In the genomic region with DNA sequence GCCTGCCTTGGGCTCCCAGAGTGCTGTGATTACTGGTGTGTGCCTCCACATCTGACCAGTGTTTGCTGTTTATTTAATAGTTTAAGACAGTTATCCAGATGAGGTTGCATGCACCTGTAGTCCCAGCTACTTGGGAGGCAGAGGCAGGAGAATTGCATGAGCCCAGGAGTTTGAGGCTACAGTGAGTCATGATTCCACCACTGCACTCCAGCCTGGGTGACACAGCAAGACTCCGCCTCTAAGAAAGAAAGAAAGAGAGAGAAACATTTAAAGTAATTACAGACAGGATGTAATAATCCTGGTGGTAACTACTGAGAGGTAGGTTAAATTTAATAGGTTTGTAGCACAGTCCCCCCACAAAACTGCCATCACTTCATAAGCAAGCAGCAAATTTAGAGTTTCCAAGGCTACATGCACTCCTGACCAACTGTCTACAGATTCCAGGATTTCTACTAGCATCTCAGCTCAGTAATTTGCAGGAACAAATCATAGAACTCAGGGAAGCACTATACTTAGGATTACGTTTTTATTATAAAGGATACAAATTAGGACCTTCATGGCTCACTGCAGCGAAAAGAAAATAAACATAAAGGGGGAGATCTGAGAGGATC, we compare ENCODE assay signal across 10 cellular contexts.
A peak's percentile ranks its signal among the peaks of the same experiment; 100 is the strongest.
DNase-seq lines count a peak whose midpoint lies in the region; ATAC-seq, FAIRE-seq and TF ChIP-seq lines count a peak whose summit lies in the region.
"Had no signal": no experiment of that assay in that cellular context is flagged by ENCODE, and none has a peak within 500 bp of the region (broad histone marks: within the 10 kb centered on the region; RNA-seq: fewer than 3 reads in every experiment).

No MANE protein-coding gene starts in this region.

- peak; percentile 74 to 84 for ATAC-seq in A549
- ATAC-seq in activated CD8-positive, alpha-beta T cell treated with anti-CD3 and anti-CD28 coated beads for 36 hours: peak; percentile 77
- no peak for ATAC-seq in HG02981 (IDR thresholded peaks at IDR 0.05; ENCODE audit: unreplicated experiment)

- POLR2A ChIA-PET in A549 (lab: Yijun Ruan, JAX): interaction anchor here (1.2 kb wide), 1 partner anchor 10 kb away, joined by 3 read pairs; no protein-coding TSS in a partner anchor
- POLR2A ChIA-PET in activated CD8-positive, alpha-beta T cell treated with anti-CD3 and anti-CD28 coated beads for 36 hours (lab: Charles Lee): interaction anchor here (1.0 kb wide), 1 partner anchor 24 kb away, joined by 3 read pairs; no protein-coding TSS in a partner anchor

- peaks cover 1% of the 10 kb centered on the region for H3K27me3 Mint-ChIP-seq in HFFc6 (ENCODE audit: insufficient read depth)
- H3K27me3 Mint-ChIP-seq in activated CD8-positive, alpha-beta T cell treated with anti-CD3 and anti-CD28 coated beads for 36 hours: no peaks in the 10 kb centered on the region
- H3K27me3 Mint-ChIP-seq: IgD-negative memory B cell had no signal

- H3K27ac ChIP-seq in A549: peak overlapping the region; percentile 49 to 84; a peak in 5 of 6 replicates
- H3K27ac ChIP-seq: body of pancreas had no signal

- no peak for TF ChIP-seq RAD21 in A549 (conservative IDR thresholded peaks at IDR 0.05 in 1 of 2, IDR thresholded peaks at IDR 0.05 in 1 of 2)

- H3K4me3 ChIP-seq in A549: no peak overlapping the region
- H3K4me3 ChIP-seq: body of pancreas had no signal

- TF ChIP-seq CTCF in A549 (IDR thresholded peaks at IDR 0.05): no peak
- no peak for TF ChIP-seq CTCF in HFFc6 (IDR thresholded peaks at IDR 0.05)
- TF ChIP-seq CTCF in activated CD8-positive, alpha-beta T cell treated with anti-CD3 and anti-CD28 coated beads for 36 hours (IDR thresholded peaks at IDR 0.05): no peak

- H3K9me3 ChIP-seq in A549: no peaks in the 10 kb centered on the region
- H3K9me3 ChIP-seq: body of pancreas had no signal

- H3K4me1 ChIP-seq in A549: peaks cover 18% of the 10 kb centered on the region
- H3K4me1 ChIP-seq: body of pancreas had no signal

- no peak for TF ChIP-seq POLR2A in A549 (IDR thresholded peaks at IDR 0.05; ENCODE audit: low read length)

- H3K4me2 ChIP-seq in A549: peak overlapping the region; percentile 59

- peak overlapping the region; percentile 86 for H3K27ac Mint-ChIP-seq in HFFc6
- H3K27ac Mint-ChIP-seq in activated CD8-positive, alpha-beta T cell treated with anti-CD3 and anti-CD28 coated beads for 36 hours: peak overlapping the region; percentile 67
- H3K27ac Mint-ChIP-seq: IgD-negative memory B cell had no signal

- peak overlapping the region; percentile 22; the same call in 1 of the 2 replicates for H3K4me3 Mint-ChIP-seq in HFFc6
- no peak overlapping the region for H3K4me3 Mint-ChIP-seq in activated CD8-positive, alpha-beta T cell treated with anti-CD3 and anti-CD28 coated beads for 36 hours
- H3K4me3 Mint-ChIP-seq: IgD-negative memory B cell had no signal

- WGBS in A549 (ENCODE audit: missing lambda C conversion rate): 54% methylated on average over 3 of the region's 3 CpGs

- intact Hi-C loops in activated CD8-positive, alpha-beta T cell treated with anti-CD3 and anti-CD28 coated beads for 36 hours (cut with micrococcal nuclease): no loop called here

- DNase-seq in A549 (ENCODE audit: low read depth in 1 of 2, low spot score in 1 of 2): peak in 1 of 2 experiments; percentile 49
- peak; percentile 65 for DNase-seq in HFFc6
- DNase-seq in activated CD8-positive, alpha-beta T cell treated with anti-CD3 and anti-CD28 coated beads for 36 hours: peak; percentile 27
- peak; percentile 81 for DNase-seq in glomerular visceral epithelial cell (ENCODE audit: extremely low spot score)
- no peak for DNase-seq in D341Med (ENCODE audit: low spot score)
- DNase-seq in GM19239 (ENCODE audit: insufficient read length, low spot score): no peak
- DNase-seq in HTR-8/SVneo (ENCODE audit: insufficient read length, low spot score): no peak

- TF ChIP-seq EP300 in A549 (IDR thresholded peaks at IDR 0.05): no peak

- H3K36me3 Mint-ChIP-seq in HFFc6 (ENCODE audit: low read depth): peaks cover 37% of the 10 kb centered on the region
- peaks cover 49% of the 10 kb centered on the region for H3K36me3 Mint-ChIP-seq in activated CD8-positive, alpha-beta T cell treated with anti-CD3 and anti-CD28 coated beads for 36 hours (ENCODE audit: low read depth)

- H3K9me3 Mint-ChIP-seq in HFFc6: no peaks in the 10 kb centered on the region
- no peaks in the 10 kb centered on the region for H3K9me3 Mint-ChIP-seq in activated CD8-positive, alpha-beta T cell treated with anti-CD3 and anti-CD28 coated beads for 36 hours
- H3K9me3 Mint-ChIP-seq: IgD-negative memory B cell had no signal

- H3K4me1 Mint-ChIP-seq in HFFc6 (ENCODE audit: low read depth): peaks cover 26% of the 10 kb centered on the region
- peaks cover 14% of the 10 kb centered on the region for H3K4me1 Mint-ChIP-seq in activated CD8-positive, alpha-beta T cell treated with anti-CD3 and anti-CD28 coated beads for 36 hours (ENCODE audit: low read depth)

- FAIRE-seq in A549 (lab: Jason Lieb, UNC) (no peak), GM19239 (lab: Jason Lieb, UNC) (no peak), HTR-8/SVneo (lab: Jason Lieb, UNC) (no peak)

- CTCF ChIA-PET in A549 (lab: Yijun Ruan, JAX): no interaction called here
- CTCF ChIA-PET in activated CD8-positive, alpha-beta T cell treated with anti-CD3 and anti-CD28 coated beads for 36 hours (lab: Charles Lee): no interaction called here

TF ChIP-seq in A549, 52 proteins besides CTCF, POLR2A, EP300 and RAD21:
- TF ChIP-seq, protein P1, sequence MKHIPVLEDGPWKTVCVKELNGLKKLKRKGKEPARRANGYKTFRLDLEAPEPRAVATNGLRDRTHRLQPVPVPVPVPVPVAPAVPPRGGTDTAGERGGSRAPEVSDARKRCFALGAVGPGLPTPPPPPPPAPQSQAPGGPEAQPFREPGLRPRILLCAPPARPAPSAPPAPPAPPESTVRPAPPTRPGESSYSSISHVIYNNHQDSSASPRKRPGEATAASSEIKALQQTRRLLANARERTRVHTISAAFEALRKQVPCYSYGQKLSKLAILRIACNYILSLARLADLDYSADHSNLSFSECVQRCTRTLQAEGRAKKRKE (CRISPR knock-in tag; IDR thresholded peaks at IDR 0.05; ENCODE audit: low read depth): no peak
- TF ChIP-seq FOSL2 (IDR thresholded peaks at IDR 0.05) (no peak), FOSL2 (CRISPR knock-in tag; IDR thresholded peaks at IDR 0.05) (peak; percentile 41; the same call in 1 of the 2 replicates)

Comparison
In these comparisons a context has a peak if more than half of its experiments do, and no peak if none do; other contexts are left out.
1. DNase-seq: peak in HFFc6 (single experiment), activated CD8-positive, alpha-beta T cell treated with anti-CD3 and anti-CD28 coated beads for 36 hours (single experiment) and glomerular visceral epithelial cell (single experiment); none in D341Med (single experiment), GM19239 (single experiment) and HTR-8/SVneo (single experiment).